Comparison of ENCODE assay signal across 28 cellular contexts in the genomic region with DNA sequence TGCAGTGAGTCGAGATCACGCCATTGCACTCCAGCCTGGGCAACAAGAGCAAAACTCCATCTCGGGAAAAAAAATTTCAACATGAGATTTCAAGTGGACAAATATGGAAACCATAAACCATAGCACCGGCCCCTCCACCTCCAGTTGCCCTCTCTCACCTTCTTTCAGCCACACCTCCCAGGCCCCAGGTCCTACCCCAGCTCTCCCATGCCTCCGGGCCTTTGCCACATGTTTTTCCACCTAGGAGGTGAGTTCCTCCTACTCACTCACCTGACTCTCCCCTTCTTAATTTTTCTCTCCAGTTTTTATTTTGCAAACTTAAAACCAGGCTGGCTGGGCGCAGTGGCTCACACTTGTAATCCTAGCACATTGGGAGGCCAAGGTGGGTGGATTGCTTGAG. TPM values are rescaled to one million over a fixed set of nuclear protein-coding genes. Genes with fewer than 3 reads are reported as not detected.
A peak's percentile ranks its signal among the peaks of the same experiment; 100 is the strongest.
DNase-seq lines count a peak whose midpoint lies in the region; ATAC-seq and TF ChIP-seq lines count a peak whose summit lies in the region.
"Had no signal": no experiment of that assay in that cellular context is flagged by ENCODE, and none has a peak within 500 bp of the region (broad histone marks: within the 10 kb centered on the region; RNA-seq: fewer than 3 reads in every experiment).

No MANE protein-coding gene starts in this region.

- H3K4me1 ChIP-seq in endodermal cell (ENCODE audit: control insufficient read depth, insufficient read depth, low read length) = no peaks in the 10 kb centered on the region
- H3K4me1 ChIP-seq: SJCRH30 had no signal

- H3K36me3 ChIP-seq in endodermal cell (ENCODE audit: control insufficient read depth, insufficient read depth, low read length) = no peaks in the 10 kb centered on the region
- H3K36me3 ChIP-seq: SJCRH30 had no signal

- intact Hi-C loops in Right ventricle myocardium superior (cut with DNase I) = no loop called here
- intact Hi-C loops in left ventricle myocardium superior (cut with micrococcal nuclease) = loop anchor here (10.0 kb wide), 1 partner anchor 1962 kb away; no protein-coding TSS in a partner anchor

- H3K4me3 ChIP-seq in endodermal cell (ENCODE audit: low read length) = no peak overlapping the region
- H3K4me3 ChIP-seq: GM23338, SJCRH30 had no signal

- H3K4me1 Mint-ChIP-seq in endodermal cell (no peaks in the 10 kb centered on the region), nephron progenitor cell (peaks cover 6% of the 10 kb centered on the region), type B pancreatic cell (ENCODE audit: unreplicated experiment) (no peaks in the 10 kb centered on the region)

- H3K9me3 Mint-ChIP-seq in endodermal cell (no peaks in the 10 kb centered on the region), nephron progenitor cell (peaks cover 5% of the 10 kb centered on the region), type B pancreatic cell (no peaks in the 10 kb centered on the region)
- H3K9me3 Mint-ChIP-seq: HFFc6 had no signal

- 96% methylated on average over 5 to 6 of the region's 6 CpGs for WGBS in endodermal cell (ENCODE audit: insufficient coverage in 1 of 2, insufficient read length in 1 of 2), 2 experiments

- no peak overlapping the region for H3K27ac ChIP-seq in endodermal cell (ENCODE audit: low read depth, low read length)
- H3K27ac ChIP-seq: SJCRH30 had no signal

- H3K36me3 Mint-ChIP-seq in endodermal cell (ENCODE audit: low read depth) (no peaks in the 10 kb centered on the region), nephron progenitor cell (ENCODE audit: low read depth) (no peaks in the 10 kb centered on the region), type B pancreatic cell (no peaks in the 10 kb centered on the region)

- TF ChIP-seq CTCF in endodermal cell (conservative IDR thresholded peaks at IDR 0.05) (no peak), nephron progenitor cell (IDR thresholded peaks at IDR 0.05) (no peak), type B pancreatic cell (conservative IDR thresholded peaks at IDR 0.05) (no peak)

- no peak overlapping the region for H3K9ac ChIP-seq in endodermal cell (ENCODE audit: extremely low read depth, low read length, poor library complexity, severe bottlenecking)

- H3K27me3 ChIP-seq in endodermal cell (ENCODE audit: control insufficient read depth, insufficient read depth, low read length, poor library complexity, severe bottlenecking) = no peaks in the 10 kb centered on the region
- H3K27me3 ChIP-seq: SJCRH30 had no signal

- no peaks in the 10 kb centered on the region for H3K27me3 Mint-ChIP-seq in endodermal cell (ENCODE audit: insufficient read depth)
- peaks cover 11% of the 10 kb centered on the region for H3K27me3 Mint-ChIP-seq in nephron progenitor cell (ENCODE audit: low read depth, poor library complexity)
- H3K27me3 Mint-ChIP-seq in type B pancreatic cell = no peaks in the 10 kb centered on the region

- no peaks in the 10 kb centered on the region for H3K9me3 ChIP-seq in endodermal cell (ENCODE audit: control insufficient read depth, low read length)
- H3K9me3 ChIP-seq: SJCRH30 had no signal

- ATAC-seq in Right ventricle myocardium superior (ENCODE audit: poor library complexity) (no peak), left ventricle myocardium superior (no peak), HG03432 (IDR thresholded peaks at IDR 0.05; ENCODE audit: unreplicated experiment) (no peak), HG03139 (IDR thresholded peaks at IDR 0.05; ENCODE audit: unreplicated experiment) (no peak)
- ATAC-seq: GM23338, Panc1, SK-N-SH treated with all-trans-retinoic acid at 6 μM for 48 hours had no signal

- peak; percentile 4 for DNase-seq in Right ventricle myocardium superior
- no peak for DNase-seq in left ventricle myocardium superior
- DNase-seq in endodermal cell = peak; percentile 22
- DNase-seq in nephron progenitor cell = no peak
- no peak for DNase-seq in type B pancreatic cell (ENCODE audit: extremely low spot score, unreplicated experiment)
- DNase-seq: Calu3, DMS153, DND-41, H9, HFFc6, MV-4-11, NCI-H1105, NCI-H1436 treated with DMSO at 0.1 percent for 48 hours, NCI-H187 treated with DMSO at 0.1 percent for 48 hours, NCI-H2171 treated with DMSO at 0.1 percent for 48 hours, NCI-H345, NCI-H524, NCI-H82, SJCRH30 had no signal

- H3K27ac Mint-ChIP-seq in endodermal cell (no peak overlapping the region), nephron progenitor cell (peak overlapping the region; percentile 62), type B pancreatic cell (no peak overlapping the region)
- H3K27ac Mint-ChIP-seq: GM23338, H9, HFFc6 had no signal

- no peak overlapping the region for H3K4me3 Mint-ChIP-seq in endodermal cell
- H3K4me3 Mint-ChIP-seq in nephron progenitor cell = no peak overlapping the region
- no peak overlapping the region for H3K4me3 Mint-ChIP-seq in type B pancreatic cell
- H3K4me3 Mint-ChIP-seq: GM23338, H9, HFFc6 had no signal

RNA-seq across cellular contexts. Expression of gene CLDN4, which starts 13.7 kb away (rescaled TPM):
- total RNA-seq in Right ventricle myocardium superior (0.11 TPM), left ventricle myocardium superior (not detected), endodermal cell (1 to 10 TPM; 5.6 to 9.7 TPM), type B pancreatic cell (ENCODE audit: low replicate concordance) (223 and 787 TPM in 2 replicates)
- 2.2 TPM for polyA plus RNA-seq in endodermal cell (2013, experiment 1 of 2)
- polyA plus RNA-seq in endodermal cell (2013, experiment 2 of 2) = 1.8 TPM

RNA-seq across cellular contexts. Expression of gene METTL27, which starts 25.2 kb away (rescaled TPM):
- 0.43 TPM for total RNA-seq in Right ventricle myocardium superior
- total RNA-seq in left ventricle myocardium superior = 0.27 TPM
- total RNA-seq in endodermal cell = 10 to 100 TPM; 20.9 to 22.2 TPM
- 4.3 TPM for polyA plus RNA-seq in endodermal cell (2013, experiment 1 of 2)
- 4.2 TPM for polyA plus RNA-seq in endodermal cell (2013, experiment 2 of 2)
- 8.5 and 11.5 TPM in 2 replicates for total RNA-seq in type B pancreatic cell (ENCODE audit: low replicate concordance)

RNA-seq across cellular contexts. Expression of gene TMEM270, which starts 43.8 kb away (rescaled TPM):
- not detected for total RNA-seq in Right ventricle myocardium superior
- total RNA-seq in left ventricle myocardium superior = not detected
- not detected for total RNA-seq in endodermal cell
- not detected for polyA plus RNA-seq in endodermal cell (2013, experiment 1 of 2)
- polyA plus RNA-seq in endodermal cell (2013, experiment 2 of 2) = not detected
- 0.57 TPM in 1 of 2 replicates, not detected in the other for total RNA-seq in type B pancreatic cell (ENCODE audit: low replicate concordance)
- total RNA-seq: GM23338, H9, HFFc6, HT-29, OCI-LY7, SJCRH30 had no signal
- polyA plus RNA-seq: BJ, GM23338 had no signal

RNA-seq across cellular contexts. Expression of gene CLDN3, which starts 47.1 kb away (rescaled TPM):
- not detected for total RNA-seq in Right ventricle myocardium superior
- not detected for total RNA-seq in left ventricle myocardium superior
- 10 to 100 TPM; 20.7 to 47.0 TPM for total RNA-seq in endodermal cell
- 4.2 TPM for polyA plus RNA-seq in endodermal cell (2013, experiment 1 of 2)
- polyA plus RNA-seq in endodermal cell (2013, experiment 2 of 2) = 3.6 TPM
- 13.6 and 41.7 TPM in 2 replicates for total RNA-seq in type B pancreatic cell (ENCODE audit: low replicate concordance)
- total RNA-seq: A172, HFFc6, OCI-LY7, SJCRH30 had no signal
- polyA plus RNA-seq: BJ had no signal

Comparison
In these comparisons a context has a peak if more than half of its experiments do, and no peak if none do; other contexts are left out.
1. DNase-seq: peak in Right ventricle myocardium superior (single experiment) and endodermal cell (single experiment); none in left ventricle myocardium superior (single experiment), nephron progenitor cell (single experiment) and type B pancreatic cell (single experiment).
2. RNA of gene CLDN4, which starts 13.7 kb away (total RNA-seq): 223 to 787 TPM in type B pancreatic cell; 5.6 to 9.7 TPM in endodermal cell, 0.11 TPM in Right ventricle myocardium superior (single experiment) and not detected in left ventricle myocardium superior (single experiment); every median in the first group is over 10 times any median in the second.